ENCODE assay signal across 2 cellular contexts in genomic region chr1:115041654-115042053, GRCh38.
TF ChIP-seq lines count a peak whose summit lies in the region.

No MANE protein-coding gene starts in this region.

TF ChIP-seq in GM23338, 12 proteins besides CTCF, POLR2A, EP300 and RAD21 (continued from another document):
- TF ChIP-seq ETS1 (IDR thresholded peaks at IDR 0.05) (no peak), ZNF331 (CRISPR knock-in tag; IDR thresholded peaks at IDR 0.05; ENCODE audit: low read depth) (no peak), EZH2 (IDR thresholded peaks at IDR 0.05; ENCODE audit: low read depth, unreplicated experiment) (no peak), POLR2AphosphoS5 (IDR thresholded peaks at IDR 0.05; ENCODE audit: low read depth) (no peak)
- TF ChIP-seq, protein P1, sequence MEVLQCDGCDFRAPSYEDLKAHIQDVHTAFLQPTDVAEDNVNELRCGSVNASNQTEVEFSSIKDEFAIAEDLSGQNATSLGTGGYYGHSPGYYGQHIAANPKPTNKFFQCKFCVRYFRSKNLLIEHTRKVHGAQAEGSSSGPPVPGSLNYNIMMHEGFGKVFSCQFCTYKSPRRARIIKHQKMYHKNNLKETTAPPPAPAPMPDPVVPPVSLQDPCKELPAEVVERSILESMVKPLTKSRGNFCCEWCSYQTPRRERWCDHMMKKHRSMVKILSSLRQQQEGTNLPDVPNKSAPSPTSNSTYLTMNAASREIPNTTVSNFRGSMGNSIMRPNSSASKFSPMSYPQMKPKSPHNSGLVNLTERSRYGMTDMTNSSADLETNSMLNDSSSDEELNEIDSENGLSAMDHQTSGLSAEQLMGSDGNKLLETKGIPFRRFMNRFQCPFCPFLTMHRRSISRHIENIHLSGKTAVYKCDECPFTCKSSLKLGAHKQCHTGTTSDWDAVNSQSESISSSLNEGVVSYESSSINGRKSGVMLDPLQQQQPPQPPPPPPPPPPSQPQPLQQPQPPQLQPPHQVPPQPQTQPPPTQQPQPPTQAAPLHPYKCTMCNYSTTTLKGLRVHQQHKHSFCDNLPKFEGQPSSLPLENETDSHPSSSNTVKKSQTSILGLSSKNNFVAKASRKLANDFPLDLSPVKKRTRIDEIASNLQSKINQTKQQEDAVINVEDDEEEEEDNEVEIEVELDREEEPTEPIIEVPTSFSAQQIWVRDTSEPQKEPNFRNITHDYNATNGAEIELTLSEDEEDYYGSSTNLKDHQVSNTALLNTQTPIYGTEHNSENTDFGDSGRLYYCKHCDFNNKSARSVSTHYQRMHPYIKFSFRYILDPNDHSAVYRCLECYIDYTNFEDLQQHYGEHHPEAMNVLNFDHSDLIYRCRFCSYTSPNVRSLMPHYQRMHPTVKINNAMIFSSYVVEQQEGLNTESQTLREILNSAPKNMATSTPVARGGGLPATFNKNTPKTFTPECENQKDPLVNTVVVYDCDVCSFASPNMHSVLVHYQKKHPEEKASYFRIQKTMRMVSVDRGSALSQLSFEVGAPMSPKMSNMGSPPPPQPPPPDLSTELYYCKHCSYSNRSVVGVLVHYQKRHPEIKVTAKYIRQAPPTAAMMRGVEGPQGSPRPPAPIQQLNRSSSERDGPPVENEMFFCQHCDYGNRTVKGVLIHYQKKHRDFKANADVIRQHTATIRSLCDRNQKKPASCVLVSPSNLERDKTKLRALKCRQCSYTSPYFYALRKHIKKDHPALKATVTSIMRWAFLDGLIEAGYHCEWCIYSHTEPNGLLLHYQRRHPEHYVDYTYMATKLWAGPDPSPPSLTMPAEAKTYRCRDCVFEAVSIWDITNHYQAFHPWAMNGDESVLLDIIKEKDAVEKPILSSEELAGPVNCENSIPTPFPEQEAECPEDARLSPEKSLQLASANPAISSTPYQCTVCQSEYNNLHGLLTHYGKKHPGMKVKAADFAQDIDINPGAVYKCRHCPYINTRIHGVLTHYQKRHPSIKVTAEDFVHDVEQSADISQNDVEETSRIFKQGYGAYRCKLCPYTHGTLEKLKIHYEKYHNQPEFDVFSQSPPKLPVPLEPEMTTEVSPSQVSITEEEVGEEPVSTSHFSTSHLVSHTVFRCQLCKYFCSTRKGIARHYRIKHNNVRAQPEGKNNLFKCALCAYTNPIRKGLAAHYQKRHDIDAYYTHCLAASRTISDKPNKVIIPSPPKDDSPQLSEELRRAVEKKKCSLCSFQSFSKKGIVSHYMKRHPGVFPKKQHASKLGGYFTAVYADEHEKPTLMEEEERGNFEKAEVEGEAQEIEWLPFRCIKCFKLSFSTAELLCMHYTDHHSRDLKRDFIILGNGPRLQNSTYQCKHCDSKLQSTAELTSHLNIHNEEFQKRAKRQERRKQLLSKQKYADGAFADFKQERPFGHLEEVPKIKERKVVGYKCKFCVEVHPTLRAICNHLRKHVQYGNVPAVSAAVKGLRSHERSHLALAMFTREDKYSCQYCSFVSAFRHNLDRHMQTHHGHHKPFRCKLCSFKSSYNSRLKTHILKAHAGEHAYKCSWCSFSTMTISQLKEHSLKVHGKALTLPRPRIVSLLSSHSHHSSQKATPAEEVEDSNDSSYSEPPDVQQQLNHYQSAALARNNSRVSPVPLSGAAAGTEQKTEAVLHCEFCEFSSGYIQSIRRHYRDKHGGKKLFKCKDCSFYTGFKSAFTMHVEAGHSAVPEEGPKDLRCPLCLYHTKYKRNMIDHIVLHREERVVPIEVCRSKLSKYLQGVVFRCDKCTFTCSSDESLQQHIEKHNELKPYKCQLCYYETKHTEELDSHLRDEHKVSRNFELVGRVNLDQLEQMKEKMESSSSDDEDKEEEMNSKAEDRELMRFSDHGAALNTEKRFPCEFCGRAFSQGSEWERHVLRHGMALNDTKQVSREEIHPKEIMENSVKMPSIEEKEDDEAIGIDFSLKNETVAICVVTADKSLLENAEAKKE (CRISPR knock-in tag; IDR thresholded peaks at IDR 0.05) = no peak

TF ChIP-seq in SK-N-SH treated with all-trans-retinoic acid at 6 μM for 48 hours, 23 proteins besides CTCF, POLR2A, EP300 and RAD21 (continued from another document):
- TF ChIP-seq BACH2 (CRISPR knock-in tag; IDR thresholded peaks at IDR 0.05; ENCODE audit: borderline replicate concordance) (no peak), PPARA (CRISPR knock-in tag; IDR thresholded peaks at IDR 0.05; ENCODE audit: borderline replicate concordance) (no peak), TCF4 (CRISPR knock-in tag; IDR thresholded peaks at IDR 0.05; ENCODE audit: borderline replicate concordance) (no peak), ZFP3 (CRISPR knock-in tag; IDR thresholded peaks at IDR 0.05) (no peak), GLIS3 (CRISPR knock-in tag; IDR thresholded peaks at IDR 0.05) (no peak)
